ENCODE assay signal across 2 cellular contexts in the genomic region with DNA sequence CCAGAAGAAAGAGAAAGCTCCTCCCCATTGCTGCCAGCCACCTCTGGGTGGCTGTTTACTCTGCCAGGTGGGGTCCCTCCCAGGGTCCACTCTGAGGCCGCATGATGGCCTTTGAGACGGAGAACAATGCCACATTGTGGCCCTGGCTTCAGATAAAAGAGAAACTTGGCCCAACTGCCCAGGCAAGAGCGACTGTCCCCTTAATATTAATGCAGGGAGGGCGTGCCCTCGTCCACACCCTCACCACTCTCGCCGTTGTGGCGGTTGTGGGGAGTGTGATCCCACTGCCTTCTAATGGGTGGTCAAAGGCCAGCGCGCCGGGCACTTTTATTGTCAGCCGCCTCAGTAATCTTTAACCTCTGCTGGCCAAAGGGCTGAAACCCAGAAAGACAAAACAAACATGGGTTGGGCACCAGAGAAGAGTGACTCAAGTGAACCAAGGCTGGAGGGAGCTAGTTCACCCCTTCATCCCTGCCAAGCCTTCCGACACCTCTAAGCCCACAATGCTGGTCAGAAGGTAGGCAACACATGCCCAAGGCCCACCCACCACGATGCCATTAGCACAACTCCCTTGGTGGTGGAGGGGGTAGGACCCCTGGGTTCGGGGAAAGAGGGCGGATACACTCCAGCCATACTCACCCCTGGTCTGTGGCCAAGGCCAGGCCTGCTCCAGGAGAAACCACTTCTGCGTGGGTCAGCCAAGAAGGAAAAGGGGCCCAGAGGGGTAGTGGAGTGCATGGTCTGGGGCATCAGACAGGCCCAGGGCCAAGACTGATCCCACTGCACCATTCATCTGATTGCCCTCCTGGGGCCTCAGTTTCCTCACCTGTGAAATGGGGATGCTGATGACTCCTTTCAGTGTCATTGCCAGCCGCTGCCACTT.
TF ChIP-seq lines count a peak whose summit lies in the region.

No MANE protein-coding gene starts in this region.

TF ChIP-seq in K562, 482 proteins besides CTCF, POLR2A, EP300 and RAD21 (continued from another document):
- no peak for TF ChIP-seq ZNF217 (CRISPR knock-in tag; IDR thresholded peaks at IDR 0.05)

TF ChIP-seq in liver, 16 proteins besides CTCF, POLR2A, EP300 and RAD21:
- TF ChIP-seq ATF3 (IDR thresholded peaks at IDR 0.05) (no peak), NR2F2 (IDR thresholded peaks at IDR 0.05) (peak; percentile 90), TAF1 (conservative IDR thresholded peaks at IDR 0.05) (no peak), HNF4G (IDR thresholded peaks at IDR 0.05) (peak; percentile 67), YY1 (IDR thresholded peaks at IDR 0.05) (peak; percentile 79), FOXA1 (IDR thresholded peaks at IDR 0.05) (peak; percentile 58), EGR1 (IDR thresholded peaks at IDR 0.05; ENCODE audit: low read depth in 2 of 2) (no peak), GABPA (IDR thresholded peaks at IDR 0.05 in 1 of 2, conservative IDR thresholded peaks at IDR 0.05 in 1 of 2) (peak in 1 of 2 donors; percentile 34), SP1 (IDR thresholded peaks at IDR 0.05) (peak; percentile 94), MAX (IDR thresholded peaks at IDR 0.05) (peak; percentile 80), FOXA2 (IDR thresholded peaks at IDR 0.05) (peak; percentile 53), RXRA (IDR thresholded peaks at IDR 0.05) (peak; percentile 84 to 94), HNF4A (conservative IDR thresholded peaks at IDR 0.05) (peak; percentile 93 to 96), JUND (IDR thresholded peaks at IDR 0.05) (peak in 1 of 2 donors; percentile 78)
- TF ChIP-seq, protein P1, sequence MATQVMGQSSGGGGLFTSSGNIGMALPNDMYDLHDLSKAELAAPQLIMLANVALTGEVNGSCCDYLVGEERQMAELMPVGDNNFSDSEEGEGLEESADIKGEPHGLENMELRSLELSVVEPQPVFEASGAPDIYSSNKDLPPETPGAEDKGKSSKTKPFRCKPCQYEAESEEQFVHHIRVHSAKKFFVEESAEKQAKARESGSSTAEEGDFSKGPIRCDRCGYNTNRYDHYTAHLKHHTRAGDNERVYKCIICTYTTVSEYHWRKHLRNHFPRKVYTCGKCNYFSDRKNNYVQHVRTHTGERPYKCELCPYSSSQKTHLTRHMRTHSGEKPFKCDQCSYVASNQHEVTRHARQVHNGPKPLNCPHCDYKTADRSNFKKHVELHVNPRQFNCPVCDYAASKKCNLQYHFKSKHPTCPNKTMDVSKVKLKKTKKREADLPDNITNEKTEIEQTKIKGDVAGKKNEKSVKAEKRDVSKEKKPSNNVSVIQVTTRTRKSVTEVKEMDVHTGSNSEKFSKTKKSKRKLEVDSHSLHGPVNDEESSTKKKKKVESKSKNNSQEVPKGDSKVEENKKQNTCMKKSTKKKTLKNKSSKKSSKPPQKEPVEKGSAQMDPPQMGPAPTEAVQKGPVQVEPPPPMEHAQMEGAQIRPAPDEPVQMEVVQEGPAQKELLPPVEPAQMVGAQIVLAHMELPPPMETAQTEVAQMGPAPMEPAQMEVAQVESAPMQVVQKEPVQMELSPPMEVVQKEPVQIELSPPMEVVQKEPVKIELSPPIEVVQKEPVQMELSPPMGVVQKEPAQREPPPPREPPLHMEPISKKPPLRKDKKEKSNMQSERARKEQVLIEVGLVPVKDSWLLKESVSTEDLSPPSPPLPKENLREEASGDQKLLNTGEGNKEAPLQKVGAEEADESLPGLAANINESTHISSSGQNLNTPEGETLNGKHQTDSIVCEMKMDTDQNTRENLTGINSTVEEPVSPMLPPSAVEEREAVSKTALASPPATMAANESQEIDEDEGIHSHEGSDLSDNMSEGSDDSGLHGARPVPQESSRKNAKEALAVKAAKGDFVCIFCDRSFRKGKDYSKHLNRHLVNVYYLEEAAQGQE (IDR thresholded peaks at IDR 0.05) = peak; percentile 83
- TF ChIP-seq, protein P2, sequence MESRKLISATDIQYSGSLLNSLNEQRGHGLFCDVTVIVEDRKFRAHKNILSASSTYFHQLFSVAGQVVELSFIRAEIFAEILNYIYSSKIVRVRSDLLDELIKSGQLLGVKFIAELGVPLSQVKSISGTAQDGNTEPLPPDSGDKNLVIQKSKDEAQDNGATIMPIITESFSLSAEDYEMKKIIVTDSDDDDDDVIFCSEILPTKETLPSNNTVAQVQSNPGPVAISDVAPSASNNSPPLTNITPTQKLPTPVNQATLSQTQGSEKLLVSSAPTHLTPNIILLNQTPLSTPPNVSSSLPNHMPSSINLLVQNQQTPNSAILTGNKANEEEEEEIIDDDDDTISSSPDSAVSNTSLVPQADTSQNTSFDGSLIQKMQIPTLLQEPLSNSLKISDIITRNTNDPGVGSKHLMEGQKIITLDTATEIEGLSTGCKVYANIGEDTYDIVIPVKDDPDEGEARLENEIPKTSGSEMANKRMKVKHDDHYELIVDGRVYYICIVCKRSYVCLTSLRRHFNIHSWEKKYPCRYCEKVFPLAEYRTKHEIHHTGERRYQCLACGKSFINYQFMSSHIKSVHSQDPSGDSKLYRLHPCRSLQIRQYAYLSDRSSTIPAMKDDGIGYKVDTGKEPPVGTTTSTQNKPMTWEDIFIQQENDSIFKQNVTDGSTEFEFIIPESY (IDR thresholded peaks at IDR 0.05) = no peak
